Comparison of ENCODE assay signal across 19 cellular contexts in genomic region chr5:172506921-172507320, GRCh38.
"Had no signal": no experiment of that assay in that cellular context is flagged by ENCODE, and none has a peak within 500 bp of the region (broad histone marks: within the 10 kb centered on the region; RNA-seq: fewer than 3 reads in every experiment).

No MANE protein-coding gene starts in this region.

- H3K27ac ChIP-seq: body of pancreas, gastroesophageal sphincter, hepatocyte, pancreas had no signal

- H3K27me3 ChIP-seq: gastroesophageal sphincter, hepatocyte, pancreas had no signal

- H3K4me3 Mint-ChIP-seq: activated CD8-positive, alpha-beta T cell treated with anti-CD3 and anti-CD28 coated beads, Interleukin-2, amount 10 ng/mL, durations not matched to agents 7 days and 5 days; stimulated activated memory B cell treated with anti-CD40 and anti-IgM and Interleukin-4, amounts not matched to agents 10 μg/mL and 1 μg/mL and 100 μg/mL, for 72 hours; T-cell had no signal

- H2AFZ ChIP-seq: hepatocyte had no signal

- H3K36me3 ChIP-seq: gastroesophageal sphincter, pancreas had no signal

- H3K4me2 ChIP-seq: hepatocyte, smooth muscle cell had no signal

- DNase-seq: activated CD4-positive, alpha-beta T cell treated with anti-CD3 and anti-CD28 coated beads for 4 hours; amniotic stem cell; body of pancreas; central memory CD4-positive, alpha-beta T cell; cortex of kidney; effector CD8-positive, alpha-beta T cell; kidney glomerular epithelial cell; mammary epithelial cell; retina; T1000; trophoblast cell had no signal

- H3K27ac Mint-ChIP-seq: activated CD8-positive, alpha-beta T cell treated with anti-CD3 and anti-CD28 coated beads, Interleukin-2, amount 10 ng/mL, durations not matched to agents 7 days and 5 days; activated naive CD4-positive, alpha-beta T cell treated with anti-CD3 and anti-CD28 coated beads, Interleukin-2, amount 50 U/mL, for 72 hours; stimulated activated memory B cell treated with anti-CD40 and anti-IgM and Interleukin-4, amounts not matched to agents 10 μg/mL and 1 μg/mL and 100 μg/mL, for 72 hours; T-cell had no signal

- H3K4me3 ChIP-seq: body of pancreas, gastroesophageal sphincter, hepatocyte, pancreas, smooth muscle cell had no signal

- H3K4me1 ChIP-seq: body of pancreas, pancreas had no signal

- H3K36me3 Mint-ChIP-seq: stimulated activated memory B cell treated with anti-CD40 and anti-IgM and Interleukin-4, amounts not matched to agents 10 μg/mL and 1 μg/mL and 100 μg/mL, for 72 hours; T-cell had no signal

- H3K4me1 Mint-ChIP-seq: stimulated activated memory B cell treated with anti-CD40 and anti-IgM and Interleukin-4, amounts not matched to agents 10 μg/mL and 1 μg/mL and 100 μg/mL, for 72 hours; T-cell had no signal

- H3K79me2 ChIP-seq: hepatocyte had no signal

- H3K9me3 ChIP-seq: body of pancreas, pancreas had no signal
